In genomic region chr3:45593708-45594601, GRCh38 we compare ENCODE assay signal across 1 cellular context.
TF ChIP-seq lines count a peak whose summit lies in the region.

No MANE protein-coding gene starts in this region.

TF ChIP-seq in GM12878, 131 proteins besides CTCF, POLR2A, EP300 and RAD21 (continued from another document):
- peak; percentile 71 for TF ChIP-seq MXI1 (IDR thresholded peaks at IDR 0.05; ENCODE audit: low read depth, low read length)
- TF ChIP-seq, protein P1, sequence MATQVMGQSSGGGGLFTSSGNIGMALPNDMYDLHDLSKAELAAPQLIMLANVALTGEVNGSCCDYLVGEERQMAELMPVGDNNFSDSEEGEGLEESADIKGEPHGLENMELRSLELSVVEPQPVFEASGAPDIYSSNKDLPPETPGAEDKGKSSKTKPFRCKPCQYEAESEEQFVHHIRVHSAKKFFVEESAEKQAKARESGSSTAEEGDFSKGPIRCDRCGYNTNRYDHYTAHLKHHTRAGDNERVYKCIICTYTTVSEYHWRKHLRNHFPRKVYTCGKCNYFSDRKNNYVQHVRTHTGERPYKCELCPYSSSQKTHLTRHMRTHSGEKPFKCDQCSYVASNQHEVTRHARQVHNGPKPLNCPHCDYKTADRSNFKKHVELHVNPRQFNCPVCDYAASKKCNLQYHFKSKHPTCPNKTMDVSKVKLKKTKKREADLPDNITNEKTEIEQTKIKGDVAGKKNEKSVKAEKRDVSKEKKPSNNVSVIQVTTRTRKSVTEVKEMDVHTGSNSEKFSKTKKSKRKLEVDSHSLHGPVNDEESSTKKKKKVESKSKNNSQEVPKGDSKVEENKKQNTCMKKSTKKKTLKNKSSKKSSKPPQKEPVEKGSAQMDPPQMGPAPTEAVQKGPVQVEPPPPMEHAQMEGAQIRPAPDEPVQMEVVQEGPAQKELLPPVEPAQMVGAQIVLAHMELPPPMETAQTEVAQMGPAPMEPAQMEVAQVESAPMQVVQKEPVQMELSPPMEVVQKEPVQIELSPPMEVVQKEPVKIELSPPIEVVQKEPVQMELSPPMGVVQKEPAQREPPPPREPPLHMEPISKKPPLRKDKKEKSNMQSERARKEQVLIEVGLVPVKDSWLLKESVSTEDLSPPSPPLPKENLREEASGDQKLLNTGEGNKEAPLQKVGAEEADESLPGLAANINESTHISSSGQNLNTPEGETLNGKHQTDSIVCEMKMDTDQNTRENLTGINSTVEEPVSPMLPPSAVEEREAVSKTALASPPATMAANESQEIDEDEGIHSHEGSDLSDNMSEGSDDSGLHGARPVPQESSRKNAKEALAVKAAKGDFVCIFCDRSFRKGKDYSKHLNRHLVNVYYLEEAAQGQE (IDR thresholded peaks at IDR 0.05; ENCODE audit: low read depth, low read length): no peak
- TF ChIP-seq ATF7 (IDR thresholded peaks at IDR 0.05; ENCODE audit: low read depth): no peak
- TF ChIP-seq TAF1 (IDR thresholded peaks at IDR 0.05; ENCODE audit: borderline replicate concordance, low read depth, low read length): peak; percentile 72
- TF ChIP-seq RUNX3 (IDR thresholded peaks at IDR 0.05; ENCODE audit: low read length): no peak
- no peak; the same call in 1 of the 2 replicates for TF ChIP-seq EED (IDR thresholded peaks at IDR 0.05; ENCODE audit: low read depth)
- peak in 1 of 2 experiments; percentile 83; a peak in 2 of 3 replicates for TF ChIP-seq EGR1 (IDR thresholded peaks at IDR 0.05; ENCODE audit: borderline replicate concordance in 1 of 2, low read depth in 2 of 2, low read length in 2 of 2)
- TF ChIP-seq ZSCAN29 (IDR thresholded peaks at IDR 0.05): no peak
- no peak for TF ChIP-seq FOXM1 (IDR thresholded peaks at IDR 0.05; ENCODE audit: low read depth, low read length)
- no peak for TF ChIP-seq BMI1 (IDR thresholded peaks at IDR 0.05; ENCODE audit: borderline replicate concordance)
- no peak for TF ChIP-seq JUND (IDR thresholded peaks at IDR 0.05; ENCODE audit: low read depth, low read length)
- no peak for TF ChIP-seq CEBPZ (IDR thresholded peaks at IDR 0.05; ENCODE audit: low read depth, low read length)
- no peak for TF ChIP-seq HCFC1 (IDR thresholded peaks at IDR 0.05; ENCODE audit: low read length)
- TF ChIP-seq, protein P2, sequence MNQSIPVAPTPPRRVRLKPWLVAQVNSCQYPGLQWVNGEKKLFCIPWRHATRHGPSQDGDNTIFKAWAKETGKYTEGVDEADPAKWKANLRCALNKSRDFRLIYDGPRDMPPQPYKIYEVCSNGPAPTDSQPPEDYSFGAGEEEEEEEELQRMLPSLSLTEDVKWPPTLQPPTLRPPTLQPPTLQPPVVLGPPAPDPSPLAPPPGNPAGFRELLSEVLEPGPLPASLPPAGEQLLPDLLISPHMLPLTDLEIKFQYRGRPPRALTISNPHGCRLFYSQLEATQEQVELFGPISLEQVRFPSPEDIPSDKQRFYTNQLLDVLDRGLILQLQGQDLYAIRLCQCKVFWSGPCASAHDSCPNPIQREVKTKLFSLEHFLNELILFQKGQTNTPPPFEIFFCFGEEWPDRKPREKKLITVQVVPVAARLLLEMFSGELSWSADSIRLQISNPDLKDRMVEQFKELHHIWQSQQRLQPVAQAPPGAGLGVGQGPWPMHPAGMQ (IDR thresholded peaks at IDR 0.05; ENCODE audit: borderline replicate concordance): no peak
- peak; percentile 4; the same call in 1 of the 2 replicates for TF ChIP-seq CREB1 (IDR thresholded peaks at IDR 0.05; ENCODE audit: low read depth)
- no peak for TF ChIP-seq CBFB (IDR thresholded peaks at IDR 0.05; ENCODE audit: low read depth)
- peak; percentile 93 for TF ChIP-seq GATAD2B (conservative IDR thresholded peaks at IDR 0.05; ENCODE audit: low read depth)
- TF ChIP-seq, protein P3, sequence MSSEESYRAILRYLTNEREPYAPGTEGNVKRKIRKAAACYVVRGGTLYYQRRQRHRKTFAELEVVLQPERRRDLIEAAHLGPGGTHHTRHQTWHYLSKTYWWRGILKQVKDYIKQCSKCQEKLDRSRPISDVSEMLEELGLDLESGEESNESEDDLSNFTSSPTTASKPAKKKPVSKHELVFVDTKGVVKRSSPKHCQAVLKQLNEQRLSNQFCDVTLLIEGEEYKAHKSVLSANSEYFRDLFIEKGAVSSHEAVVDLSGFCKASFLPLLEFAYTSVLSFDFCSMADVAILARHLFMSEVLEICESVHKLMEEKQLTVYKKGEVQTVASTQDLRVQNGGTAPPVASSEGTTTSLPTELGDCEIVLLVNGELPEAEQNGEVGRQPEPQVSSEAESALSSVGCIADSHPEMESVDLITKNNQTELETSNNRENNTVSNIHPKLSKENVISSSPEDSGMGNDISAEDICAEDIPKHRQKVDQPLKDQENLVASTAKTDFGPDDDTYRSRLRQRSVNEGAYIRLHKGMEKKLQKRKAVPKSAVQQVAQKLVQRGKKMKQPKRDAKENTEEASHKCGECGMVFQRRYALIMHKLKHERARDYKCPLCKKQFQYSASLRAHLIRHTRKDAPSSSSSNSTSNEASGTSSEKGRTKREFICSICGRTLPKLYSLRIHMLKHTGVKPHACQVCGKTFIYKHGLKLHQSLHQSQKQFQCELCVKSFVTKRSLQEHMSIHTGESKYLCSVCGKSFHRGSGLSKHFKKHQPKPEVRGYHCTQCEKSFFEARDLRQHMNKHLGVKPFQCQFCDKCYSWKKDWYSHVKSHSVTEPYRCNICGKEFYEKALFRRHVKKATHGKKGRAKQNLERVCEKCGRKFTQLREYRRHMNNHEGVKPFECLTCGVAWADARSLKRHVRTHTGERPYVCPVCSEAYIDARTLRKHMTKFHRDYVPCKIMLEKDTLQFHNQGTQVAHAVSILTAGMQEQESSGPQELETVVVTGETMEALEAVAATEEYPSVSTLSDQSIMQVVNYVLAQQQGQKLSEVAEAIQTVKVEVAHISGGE (CRISPR knock-in tag; IDR thresholded peaks at IDR 0.05): no peak
- peak; percentile 28; the same call in 1 of the 2 replicates for TF ChIP-seq TARDBP (IDR thresholded peaks at IDR 0.05; ENCODE audit: borderline replicate concordance)
- peak; percentile 90 for TF ChIP-seq IKZF1 (conservative IDR thresholded peaks at IDR 0.05)
- TF ChIP-seq BACH1 (IDR thresholded peaks at IDR 0.05; ENCODE audit: borderline replicate concordance): no peak
- no peak for TF ChIP-seq KAT2A (conservative IDR thresholded peaks at IDR 0.05; ENCODE audit: control insufficient read depth, low read depth, low read length)
- TF ChIP-seq MLLT1 (IDR thresholded peaks at IDR 0.05): no peak
- no peak for TF ChIP-seq PBX3 (IDR thresholded peaks at IDR 0.05; ENCODE audit: insufficient replicate concordance, low read depth, low read length)
- no peak for TF ChIP-seq CHD2 (IDR thresholded peaks at IDR 0.05; ENCODE audit: borderline replicate concordance, low read depth, low read length)
- TF ChIP-seq SKIL (IDR thresholded peaks at IDR 0.05; ENCODE audit: low read depth, poor library complexity, severe bottlenecking): no peak
- TF ChIP-seq MYC (IDR thresholded peaks at IDR 0.05; ENCODE audit: insufficient read depth, insufficient read length, insufficient replicate concordance, low read length, severe bottlenecking): peak; percentile 8
- 0 out of 2 replicates have a peak, but pooled peaks have one; percentile 28 for TF ChIP-seq ZNF207 (IDR thresholded peaks at IDR 0.05; ENCODE audit: borderline replicate concordance)
- no peak for TF ChIP-seq CHD4 (IDR thresholded peaks at IDR 0.05)
- TF ChIP-seq, protein P4, sequence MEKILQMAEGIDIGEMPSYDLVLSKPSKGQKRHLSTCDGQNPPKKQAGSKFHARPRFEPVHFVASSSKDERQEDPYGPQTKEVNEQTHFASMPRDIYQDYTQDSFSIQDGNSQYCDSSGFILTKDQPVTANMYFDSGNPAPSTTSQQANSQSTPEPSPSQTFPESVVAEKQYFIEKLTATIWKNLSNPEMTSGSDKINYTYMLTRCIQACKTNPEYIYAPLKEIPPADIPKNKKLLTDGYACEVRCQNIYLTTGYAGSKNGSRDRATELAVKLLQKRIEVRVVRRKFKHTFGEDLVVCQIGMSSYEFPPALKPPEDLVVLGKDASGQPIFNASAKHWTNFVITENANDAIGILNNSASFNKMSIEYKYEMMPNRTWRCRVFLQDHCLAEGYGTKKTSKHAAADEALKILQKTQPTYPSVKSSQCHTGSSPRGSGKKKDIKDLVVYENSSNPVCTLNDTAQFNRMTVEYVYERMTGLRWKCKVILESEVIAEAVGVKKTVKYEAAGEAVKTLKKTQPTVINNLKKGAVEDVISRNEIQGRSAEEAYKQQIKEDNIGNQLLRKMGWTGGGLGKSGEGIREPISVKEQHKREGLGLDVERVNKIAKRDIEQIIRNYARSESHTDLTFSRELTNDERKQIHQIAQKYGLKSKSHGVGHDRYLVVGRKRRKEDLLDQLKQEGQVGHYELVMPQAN (conservative IDR thresholded peaks at IDR 0.05): peak; percentile 89
- no peak for TF ChIP-seq SUPT20H (IDR thresholded peaks at IDR 0.05; ENCODE audit: borderline replicate concordance, control insufficient read depth, low read depth, low read length)
- TF ChIP-seq HDGF (IDR thresholded peaks at IDR 0.05): peak; percentile 86; the same call in 1 of the 2 replicates
